ENCODE assay signal across 18 cellular contexts in the genomic region with DNA sequence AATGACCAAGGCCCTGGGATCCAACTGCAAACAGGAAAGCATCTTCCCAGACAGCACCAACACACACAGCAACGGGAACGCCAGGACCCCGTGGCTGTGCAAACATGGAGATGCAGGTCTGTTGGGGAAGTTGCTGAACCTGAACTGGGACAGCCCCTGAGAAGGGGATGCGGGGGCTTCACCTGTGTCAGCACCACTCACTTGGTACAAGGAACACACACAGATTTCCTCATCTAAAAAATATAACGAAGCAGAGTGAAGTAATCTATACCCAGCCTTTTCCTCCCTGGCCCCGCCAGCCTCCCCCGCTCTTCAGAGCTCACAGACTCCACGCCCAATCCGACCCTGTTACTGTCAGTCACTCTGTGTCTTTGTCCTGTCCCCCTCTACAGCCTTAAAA.
"Had no signal": no experiment of that assay in that cellular context is flagged by ENCODE, and none has a peak within 500 bp of the region (broad histone marks: within the 10 kb centered on the region; RNA-seq: fewer than 3 reads in every experiment).

No MANE protein-coding gene starts in this region.

- H3K4me3 ChIP-seq: ascending aorta, breast epithelium, hepatocyte, lower lobe of right lung, sigmoid colon, spleen, thyroid gland had no signal

- DNase-seq: activated CD4-positive, alpha-beta T cell treated with anti-CD3 and anti-CD28 coated beads, Interleukin-2, amount 10 ng/mL, durations not matched to agents 24 days and 14 days; activated CD8-positive, alpha-beta T cell treated with anti-CD3 and anti-CD28 coated beads, Interleukin-2, amount 10 ng/mL, durations not matched to agents 7 days and 5 days; activated naive CD4-positive, alpha-beta T cell treated with anti-CD3 and anti-CD28 coated beads, Interleukin-2, amount 10 ng/mL, durations not matched to agents 7 days and 5 days; activated T-cell treated with anti-CD3 and anti-CD28 coated beads, Interleukin-2, amount 50 U/mL, for 24 hours; cerebellar nuclear complex; foreskin fibroblast; left colon; lower lobe of right lung; naive thymus-derived CD8-positive, alpha-beta T cell; sigmoid colon; stimulated activated naive CD4-positive, alpha-beta T cell; thyroid gland had no signal

- H3K27me3 ChIP-seq: ascending aorta, thyroid gland had no signal

- H3K9ac ChIP-seq: parathyroid adenoma had no signal

- H3K79me2 ChIP-seq: hepatocyte, parathyroid adenoma had no signal

- H3K27ac ChIP-seq: ascending aorta, breast epithelium, epithelial cell of prostate, hepatocyte, lower lobe of right lung, parathyroid adenoma, sigmoid colon, spleen, thyroid gland had no signal

- H3K4me1 ChIP-seq: ascending aorta, breast epithelium, lower lobe of right lung, thyroid gland had no signal

- H3K4me2 ChIP-seq: hepatocyte had no signal

- H3K36me3 ChIP-seq: ascending aorta, breast epithelium, lower lobe of right lung, sigmoid colon, spleen, thyroid gland had no signal

- H2AFZ ChIP-seq: hepatocyte, parathyroid adenoma had no signal

- H3K9me3 ChIP-seq: ascending aorta, lower lobe of right lung, sigmoid colon, spleen, thyroid gland had no signal
